Comparison of ENCODE assay signal across 17 cellular contexts in the genomic region with DNA sequence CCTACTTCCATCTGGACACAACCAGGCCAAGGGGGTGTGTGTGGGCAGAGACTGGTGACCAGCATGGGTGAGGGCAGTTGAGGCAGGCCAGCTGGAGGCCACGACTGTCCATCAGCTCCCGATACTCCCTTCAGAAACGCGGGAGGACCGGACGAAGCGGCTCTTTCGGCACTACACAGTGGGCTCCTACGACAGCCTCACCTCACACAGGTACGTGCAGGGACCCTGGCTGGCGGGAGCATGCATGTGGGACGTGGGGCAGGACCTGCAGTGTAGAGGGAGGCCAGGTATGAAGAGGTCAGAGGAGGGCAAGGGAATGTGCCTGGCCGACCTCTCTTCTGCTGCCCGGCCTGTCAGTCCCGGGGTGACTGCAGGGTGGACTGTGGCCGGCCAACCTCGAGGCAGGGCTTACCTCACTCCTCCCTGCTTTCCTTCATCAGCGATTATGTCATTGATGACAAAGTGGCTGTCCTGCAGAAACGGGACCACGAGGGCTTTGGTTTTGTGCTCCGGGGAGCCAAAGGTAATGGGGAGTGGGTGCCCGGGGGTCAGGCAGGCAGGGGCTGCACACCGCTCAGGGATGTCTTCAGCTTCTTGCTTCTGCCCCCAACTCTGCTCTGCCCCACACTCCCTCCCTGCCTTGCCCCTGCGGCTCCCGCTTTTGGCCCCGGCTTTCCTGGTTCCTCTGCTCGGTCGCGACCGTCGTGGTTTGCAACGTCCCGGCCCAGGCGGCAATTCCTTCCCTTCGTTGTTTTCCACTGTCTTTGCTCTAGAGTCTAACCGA. TPM values are rescaled to one million over a fixed set of nuclear protein-coding genes. Genes with fewer than 3 reads are reported as not detected.
DNase-seq lines count a peak whose midpoint lies in the region; ATAC-seq and TF ChIP-seq lines count a peak whose summit lies in the region.
"Had no signal": no experiment of that assay in that cellular context is flagged by ENCODE, and none has a peak within 500 bp of the region (broad histone marks: within the 10 kb centered on the region; RNA-seq: fewer than 3 reads in every experiment).

No MANE protein-coding gene starts in this region.

- H3K4me1 Mint-ChIP-seq in glutamatergic neuron (ENCODE audit: low read depth, unreplicated experiment) = peaks cover 18% of the 10 kb centered on the region
- H3K4me1 Mint-ChIP-seq: B cell had no signal

- TF ChIP-seq POLR2A in suprapubic skin (IDR thresholded peaks at IDR 0.05) = no peak

- H3K4me1 ChIP-seq in right atrium auricular region = peaks cover 0 to 9% of the 10 kb centered on the region in 2 donors
- peaks cover 15% of the 10 kb centered on the region for H3K4me1 ChIP-seq in lower lobe of right lung
- H3K4me1 ChIP-seq in suprapubic skin = peaks cover 5% of the 10 kb centered on the region

- H3K27ac Mint-ChIP-seq in glutamatergic neuron (ENCODE audit: unreplicated experiment) = no peak overlapping the region
- H3K27ac Mint-ChIP-seq: B cell had no signal

- H3K4me3 ChIP-seq in right atrium auricular region (no peak overlapping the region), lower lobe of right lung (no peak overlapping the region), suprapubic skin (no peak overlapping the region)

- H3K36me3 Mint-ChIP-seq in glutamatergic neuron (ENCODE audit: unreplicated experiment) = no peaks in the 10 kb centered on the region
- H3K36me3 Mint-ChIP-seq: CD4-positive, alpha-beta memory T cell had no signal

- no peaks in the 10 kb centered on the region for H3K27me3 ChIP-seq in right atrium auricular region
- no peaks in the 10 kb centered on the region for H3K27me3 ChIP-seq in lower lobe of right lung (ENCODE audit: low read depth)
- no peaks in the 10 kb centered on the region for H3K27me3 ChIP-seq in suprapubic skin

- no peak for TF ChIP-seq CTCF in right atrium auricular region (IDR thresholded peaks at IDR 0.05)
- TF ChIP-seq CTCF in glutamatergic neuron (IDR thresholded peaks at IDR 0.05; ENCODE audit: partially characterized antibody, unreplicated experiment) = no peak
- no peak for TF ChIP-seq CTCF in lower lobe of right lung (IDR thresholded peaks at IDR 0.05)
- no peak for TF ChIP-seq CTCF in suprapubic skin (IDR thresholded peaks at IDR 0.05)

- H3K27me3 Mint-ChIP-seq in glutamatergic neuron (ENCODE audit: unreplicated experiment) = peaks cover 9% of the 10 kb centered on the region

- H3K4me3 Mint-ChIP-seq in glutamatergic neuron (ENCODE audit: unreplicated experiment) = no peak overlapping the region
- H3K4me3 Mint-ChIP-seq: B cell; CD4-positive, alpha-beta memory T cell had no signal

- peak; percentile 70 for DNase-seq in cardiac septum (ENCODE audit: low spot score)
- DNase-seq in right atrium auricular region (ENCODE audit: low spot score) = no peak
- peak; percentile 11 for DNase-seq in glutamatergic neuron
- DNase-seq in lower lobe of right lung = peak; percentile 38
- peak; percentile 59 to 71 for DNase-seq in suprapubic skin (ENCODE audit: low spot score in 2 of 2)
- DNase-seq in DMS153 (lab: John Stamatoyannopoulos, UW) = no peak
- DNase-seq in NCI-H748 treated with DMSO at 0.1 percent for 48 hours (lab: John Stamatoyannopoulos, UW) = no peak
- DNase-seq in activated CD4-positive, alpha-beta T cell treated with anti-CD3 and anti-CD28 coated beads for 1 hour = no peak
- DNase-seq: CD4-positive, alpha-beta memory T cell; KG1; NCI-H1092 treated with DMSO at 0.1 percent for 48 hours; NCI-H1694; NCI-H2107; NCI-H345 had no signal

- peaks cover 13% of the 10 kb centered on the region for H3K9me3 Mint-ChIP-seq in glutamatergic neuron (ENCODE audit: unreplicated experiment)
- H3K9me3 Mint-ChIP-seq: CD4-positive, alpha-beta memory T cell had no signal

- ATAC-seq in lower lobe of right lung = no peak

- H3K36me3 ChIP-seq in right atrium auricular region (no peaks in the 10 kb centered on the region), lower lobe of right lung (peaks cover 19% of the 10 kb centered on the region), suprapubic skin (peaks cover 6% of the 10 kb centered on the region)

- 88% methylated on average over 32 of the region's 36 CpGs for WGBS in suprapubic skin

- H3K9me3 ChIP-seq in right atrium auricular region (no peaks in the 10 kb centered on the region), lower lobe of right lung (no peaks in the 10 kb centered on the region), suprapubic skin (no peaks in the 10 kb centered on the region)

- H3K27ac ChIP-seq in right atrium auricular region (no peak overlapping the region), lower lobe of right lung (no peak overlapping the region), suprapubic skin (no peak overlapping the region)

- intact Hi-C loops in cardiac septum (cut with DNase I) = loop anchor here (5.0 kb wide), 1 partner anchor 77 kb away; the partner anchor contains the start of gene ARSA
- intact Hi-C loops in lower lobe of right lung (cut with DNase I) = no loop called here

- TF ChIP-seq EP300 in suprapubic skin (IDR thresholded peaks at IDR 0.05) = no peak

RNA-seq across cellular contexts. Expression of gene SHANK3, which starts 31.3 kb away (rescaled TPM):
- total RNA-seq in cardiac septum = 25.9 TPM
- total RNA-seq in right atrium auricular region = 10 to 100 TPM in 1 of 2 donors, 1 to 10 TPM in 1; 8.2 to 12.3 TPM
- total RNA-seq in glutamatergic neuron (ENCODE audit: unreplicated experiment) = 20.4 TPM
- total RNA-seq in lower lobe of right lung = 50.6 TPM
- 10 to 100 TPM in 2 of 4 donors, 1 to 10 TPM in 2; 2.9 to 15.9 (median 9.5) TPM for total RNA-seq in suprapubic skin
- total RNA-seq: B cell; CD4-positive, alpha-beta memory T cell had no signal

RNA-seq across cellular contexts. Expression of gene ACR, which starts 34.1 kb away (rescaled TPM):
- total RNA-seq in cardiac septum = 0.40 TPM
- under 1 TPM in 1 of 2 donors, not detected in 1; 0.39 TPM for total RNA-seq in right atrium auricular region
- not detected for total RNA-seq in glutamatergic neuron (ENCODE audit: unreplicated experiment)
- total RNA-seq in lower lobe of right lung = 0.62 TPM
- not detected for total RNA-seq in suprapubic skin
- total RNA-seq: B cell; CD4-positive, alpha-beta memory T cell; Daoy; M059J had no signal

Comparison
In these comparisons a context has a peak if more than half of its experiments do, and no peak if none do; other contexts are left out.
1. DNase-seq: peak in cardiac septum (single experiment), glutamatergic neuron (single experiment), lower lobe of right lung (single experiment) and suprapubic skin (2 of 2); none in right atrium auricular region (single experiment), DMS153 (single experiment), NCI-H748 treated with DMSO at 0.1 percent for 48 hours (single experiment) and activated CD4-positive, alpha-beta T cell treated with anti-CD3 and anti-CD28 coated beads for 1 hour (single experiment).